Comparison of ENCODE assay signal across 22 cellular contexts in the genomic region with DNA sequence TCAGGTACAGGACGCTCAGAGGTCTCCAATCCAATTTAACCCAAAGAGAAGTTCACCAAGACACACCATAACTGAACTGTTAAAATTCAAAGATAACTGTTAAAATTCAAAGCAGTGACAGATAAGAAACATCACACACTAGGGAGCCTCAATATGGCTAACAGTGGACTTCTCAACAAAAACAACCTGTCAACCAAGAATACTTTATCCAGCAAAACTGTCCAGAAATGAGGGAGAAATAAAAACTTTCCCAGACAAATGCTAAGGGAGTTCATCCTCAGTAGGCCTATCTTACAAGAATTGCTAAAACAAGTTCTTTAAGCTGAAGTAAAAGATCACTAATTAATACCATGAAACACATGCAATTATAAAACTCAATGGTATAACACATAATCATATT. TPM values are rescaled to one million over a fixed set of nuclear protein-coding genes. Genes with fewer than 3 reads are reported as not detected.
"Had no signal": no experiment of that assay in that cellular context is flagged by ENCODE, and none has a peak within 500 bp of the region (broad histone marks: within the 10 kb centered on the region; RNA-seq: fewer than 3 reads in every experiment).

No MANE protein-coding gene starts in this region.

- H3K27me3 ChIP-seq: breast epithelium, Peyer's patch, SJSA1 had no signal

- H3K27ac ChIP-seq: breast epithelium, Peyer's patch, RWPE1, SJSA1 had no signal

- H3K36me3 ChIP-seq: breast epithelium had no signal

- H3K4me1 ChIP-seq: breast epithelium, Peyer's patch, SJSA1 had no signal

- ATAC-seq: activated CD4-positive, CD25-positive, alpha-beta regulatory T cell treated with anti-CD3 and anti-CD28 coated beads, Interleukin-2, amount 50 U/mL, for 24 hours; activated CD8-positive, alpha-beta T cell treated with anti-CD3 and anti-CD28 coated beads for 36 hours; activated T-cell treated with anti-CD3 and anti-CD28 coated beads, Interleukin-2, amount 50 U/mL, for 72 hours had no signal

- H3K4me3 ChIP-seq: breast epithelium, Peyer's patch, SJSA1 had no signal

- DNase-seq: activated CD4-positive, alpha-beta T cell treated with anti-CD3 and anti-CD28 coated beads for 4 hours; activated CD8-positive, alpha-beta memory T cell treated with anti-CD3 and anti-CD28 coated beads, Interleukin-2, amount 50 U/mL, for 4 hours; activated CD8-positive, alpha-beta T cell treated with anti-CD3 and anti-CD28 coated beads for 36 hours; activated gamma-delta T cell treated with Interleukin-2 at 50 U/mL for 16 hours; activated naive CD4-positive, alpha-beta T cell treated with anti-CD3 and anti-CD28 coated beads, Interleukin-2, amount 10 ng/mL, durations not matched to agents 7 days and 5 days; activated naive CD8-positive, alpha-beta T cell treated with anti-CD3 and anti-CD28 coated beads for 36 hours; activated T-cell treated with anti-CD3 and anti-CD28 coated beads, Interleukin-2, amount 50 U/mL, for 72 hours; anterior cingulate cortex; caudate nucleus; MV-4-11; NCI-H1105; NCI-H1436; NCI-H1694 treated with DMSO at 0.1 percent for 48 hours; NCI-H2029 treated with DMSO at 0.1 percent for 48 hours; NCI-H510A treated with DMSO at 0.1 percent for 48 hours; NCI-H69; Peyer's patch; SHP77 had no signal

- H3K9me3 ChIP-seq: Peyer's patch had no signal

RNA-seq across cellular contexts. Expression of a gene that starts 36.3 kb away (rescaled TPM):
- total RNA-seq: activated naive CD8-positive, alpha-beta T cell treated with anti-CD3 and anti-CD28 coated beads for 36 hours; activated T-cell treated with anti-CD3 and anti-CD28 coated beads, Interleukin-2, amount 50 U/mL, for 72 hours had no signal
